Comparison of ENCODE assay signal across 23 cellular contexts in the genomic region with DNA sequence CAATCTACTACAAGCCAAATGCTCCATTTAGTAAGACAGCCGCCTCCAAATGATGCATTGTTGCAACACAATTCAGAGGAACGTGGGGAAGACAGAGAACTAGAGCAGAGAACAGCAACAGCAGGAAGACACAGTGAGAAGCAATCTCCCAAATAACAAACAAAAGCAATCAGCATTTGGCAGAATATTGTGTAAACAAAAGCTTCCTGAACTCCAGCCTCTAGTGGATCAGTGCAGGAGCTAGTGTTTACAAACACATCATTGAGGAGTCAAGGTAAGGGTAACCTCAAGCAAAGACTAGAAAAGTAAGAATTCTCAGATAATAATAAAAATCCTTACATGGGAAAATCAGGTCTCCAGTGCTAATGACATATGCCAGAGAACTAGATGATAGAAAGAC.
"Had no signal": no experiment of that assay in that cellular context is flagged by ENCODE, and none has a peak within 500 bp of the region (broad histone marks: within the 10 kb centered on the region; RNA-seq: fewer than 3 reads in every experiment).

No MANE protein-coding gene starts in this region.

- H3K9me3 ChIP-seq: ascending aorta, left ventricle myocardium inferior, pancreas, psoas muscle, right atrium auricular region, thoracic aorta, vagina had no signal

- H3K79me2 ChIP-seq: hepatocyte had no signal

- H3K4me3 ChIP-seq: ascending aorta, hepatocyte, left ventricle myocardium inferior, pancreas, psoas muscle, right atrium auricular region, thoracic aorta, vagina had no signal

- DNase-seq: activated CD4-positive, CD25-positive, alpha-beta regulatory T cell treated with anti-CD3 and anti-CD28 coated beads, Interleukin-2, amount 50 U/mL, for 72 hours; activated T-cell treated with anti-CD3 and anti-CD28 coated beads, Interleukin-2, amount 50 U/mL, for 1 hour; brain microvascular endothelial cell; caudate nucleus; dermis blood vessel endothelial cell; effector memory CD4-positive, alpha-beta T cell; glutamatergic neuron; immature natural killer cell; kidney glomerular epithelial cell; left ventricle myocardium inferior; naive thymus-derived CD8-positive, alpha-beta T cell; pancreas; psoas muscle; stimulated activated CD4-positive, alpha-beta T cell treated with anti-CD3 and anti-CD28 coated beads, Interleukin-4, amount 100 ng/mL, for 24 hours; stimulated activated naive CD4-positive, alpha-beta T cell treated with Interleukin-2 at 50 U/mL for 16 hours; WERI-Rb-1 had no signal

- H3K36me3 ChIP-seq: ascending aorta, brain microvascular endothelial cell, left ventricle myocardium inferior, pancreas, right atrium auricular region, thoracic aorta, vagina, WERI-Rb-1 had no signal

- H3K27me3 ChIP-seq: ascending aorta, brain microvascular endothelial cell, hepatocyte, pancreas, right atrium auricular region, vagina had no signal

- H3K4me2 ChIP-seq: hepatocyte had no signal

- ATAC-seq: activated naive CD4-positive, alpha-beta T cell treated with anti-CD3 and anti-CD28 coated beads, Interleukin-2, amount 50 U/mL, for 72 hours; esophagus mucosa; naive thymus-derived CD8-positive, alpha-beta T cell; pancreas; psoas muscle had no signal

- H2AFZ ChIP-seq: hepatocyte had no signal

- H3K4me1 ChIP-seq: ascending aorta, left ventricle myocardium inferior, pancreas, psoas muscle, right atrium auricular region, vagina had no signal

- H3K27ac ChIP-seq: ascending aorta, brain microvascular endothelial cell, hepatocyte, left ventricle myocardium inferior, pancreas, psoas muscle, right atrium auricular region, thoracic aorta, vagina, WERI-Rb-1 had no signal
